Comparison of ENCODE assay signal across 1 cellular context in the genomic region with DNA sequence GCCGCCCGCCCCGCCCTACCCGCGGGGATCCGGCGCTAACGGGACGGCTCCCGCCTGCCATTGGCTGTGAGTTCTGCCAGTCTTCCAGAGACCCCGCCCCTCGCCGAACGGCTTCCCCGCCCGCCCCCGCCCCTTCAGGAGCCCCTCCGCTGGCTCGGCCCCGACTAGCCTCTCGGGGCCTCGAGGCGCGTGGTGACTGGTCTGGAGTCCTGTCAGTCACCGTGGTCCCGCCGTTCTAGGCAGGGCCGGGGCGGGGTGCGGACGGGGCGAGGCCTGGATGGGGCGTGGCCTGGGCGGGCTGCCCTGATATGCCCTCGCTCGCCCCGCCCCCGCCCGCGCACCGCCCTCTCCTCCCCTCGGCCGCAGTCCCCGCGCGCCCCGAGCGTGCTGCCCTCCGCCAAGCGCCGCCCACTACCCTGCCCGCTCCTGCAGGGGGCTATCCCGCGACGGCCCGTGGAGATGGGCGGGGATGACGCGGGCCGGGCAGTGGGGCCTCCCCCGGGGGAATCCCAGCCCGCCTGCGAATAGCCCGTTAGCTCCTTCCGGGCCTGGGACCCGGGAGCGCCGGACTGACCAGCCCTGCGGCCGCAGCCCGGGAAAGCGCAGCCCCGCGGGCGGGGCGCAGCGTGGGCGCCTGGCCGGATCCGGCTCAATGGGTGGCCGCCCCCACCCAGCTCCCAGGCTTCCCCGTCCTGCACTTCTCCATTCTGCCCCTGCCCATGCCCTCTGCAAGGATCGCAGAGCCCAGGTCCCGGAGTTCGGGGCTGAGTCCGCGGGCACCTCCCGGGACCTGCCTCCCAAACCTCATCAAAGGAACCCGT.
TF ChIP-seq lines count a peak whose summit lies in the region.

No MANE protein-coding gene starts in this region.

TF ChIP-seq in K562, 482 proteins besides CTCF, POLR2A, EP300 and RAD21 (continued from another document and continues in another):
- TF ChIP-seq, protein P1, sequence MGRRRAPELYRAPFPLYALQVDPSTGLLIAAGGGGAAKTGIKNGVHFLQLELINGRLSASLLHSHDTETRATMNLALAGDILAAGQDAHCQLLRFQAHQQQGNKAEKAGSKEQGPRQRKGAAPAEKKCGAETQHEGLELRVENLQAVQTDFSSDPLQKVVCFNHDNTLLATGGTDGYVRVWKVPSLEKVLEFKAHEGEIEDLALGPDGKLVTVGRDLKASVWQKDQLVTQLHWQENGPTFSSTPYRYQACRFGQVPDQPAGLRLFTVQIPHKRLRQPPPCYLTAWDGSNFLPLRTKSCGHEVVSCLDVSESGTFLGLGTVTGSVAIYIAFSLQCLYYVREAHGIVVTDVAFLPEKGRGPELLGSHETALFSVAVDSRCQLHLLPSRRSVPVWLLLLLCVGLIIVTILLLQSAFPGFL (CRISPR knock-in tag; IDR thresholded peaks at IDR 0.05), result peak; percentile 69; the same call in 1 of the 2 replicates
- no peak for TF ChIP-seq SMARCA4 (IDR thresholded peaks at IDR 0.05)
- no peak for TF ChIP-seq ESRRB (CRISPR knock-in tag; IDR thresholded peaks at IDR 0.05; ENCODE audit: borderline replicate concordance)
- TF ChIP-seq NFIC (IDR thresholded peaks at IDR 0.05), result peak; percentile 59
- no peak for TF ChIP-seq KLF16 (IDR thresholded peaks at IDR 0.05)
- no peak for TF ChIP-seq PTRF (tag; IDR thresholded peaks at IDR 0.05)
- TF ChIP-seq, protein P2, sequence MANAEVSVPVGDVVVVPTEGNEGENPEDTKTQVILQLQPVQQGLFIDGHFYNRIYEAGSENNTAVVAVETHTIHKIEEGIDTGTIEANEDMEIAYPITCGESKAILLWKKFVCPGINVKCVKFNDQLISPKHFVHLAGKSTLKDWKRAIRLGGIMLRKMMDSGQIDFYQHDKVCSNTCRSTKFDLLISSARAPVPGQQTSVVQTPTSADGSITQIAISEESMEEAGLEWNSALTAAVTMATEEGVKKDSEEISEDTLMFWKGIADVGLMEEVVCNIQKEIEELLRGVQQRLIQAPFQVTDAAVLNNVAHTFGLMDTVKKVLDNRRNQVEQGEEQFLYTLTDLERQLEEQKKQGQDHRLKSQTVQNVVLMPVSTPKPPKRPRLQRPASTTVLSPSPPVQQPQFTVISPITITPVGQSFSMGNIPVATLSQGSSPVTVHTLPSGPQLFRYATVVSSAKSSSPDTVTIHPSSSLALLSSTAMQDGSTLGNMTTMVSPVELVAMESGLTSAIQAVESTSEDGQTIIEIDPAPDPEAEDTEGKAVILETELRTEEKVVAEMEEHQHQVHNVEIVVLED (CRISPR knock-in tag; IDR thresholded peaks at IDR 0.05), result peak; percentile 71; the same call in 1 of the 2 replicates
- TF ChIP-seq, protein P3, sequence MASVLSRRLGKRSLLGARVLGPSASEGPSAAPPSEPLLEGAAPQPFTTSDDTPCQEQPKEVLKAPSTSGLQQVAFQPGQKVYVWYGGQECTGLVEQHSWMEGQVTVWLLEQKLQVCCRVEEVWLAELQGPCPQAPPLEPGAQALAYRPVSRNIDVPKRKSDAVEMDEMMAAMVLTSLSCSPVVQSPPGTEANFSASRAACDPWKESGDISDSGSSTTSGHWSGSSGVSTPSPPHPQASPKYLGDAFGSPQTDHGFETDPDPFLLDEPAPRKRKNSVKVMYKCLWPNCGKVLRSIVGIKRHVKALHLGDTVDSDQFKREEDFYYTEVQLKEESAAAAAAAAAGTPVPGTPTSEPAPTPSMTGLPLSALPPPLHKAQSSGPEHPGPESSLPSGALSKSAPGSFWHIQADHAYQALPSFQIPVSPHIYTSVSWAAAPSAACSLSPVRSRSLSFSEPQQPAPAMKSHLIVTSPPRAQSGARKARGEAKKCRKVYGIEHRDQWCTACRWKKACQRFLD (CRISPR knock-in tag; IDR thresholded peaks at IDR 0.05), result peak; percentile 52; the same call in 1 of the 2 replicates
- TF ChIP-seq RBM15 (IDR thresholded peaks at IDR 0.05; ENCODE audit: insufficient read depth, low read length), result no peak
- TF ChIP-seq ESRRA (IDR thresholded peaks at IDR 0.05; ENCODE audit: borderline replicate concordance, low read depth), result peak; percentile 79
- TF ChIP-seq, protein P4, sequence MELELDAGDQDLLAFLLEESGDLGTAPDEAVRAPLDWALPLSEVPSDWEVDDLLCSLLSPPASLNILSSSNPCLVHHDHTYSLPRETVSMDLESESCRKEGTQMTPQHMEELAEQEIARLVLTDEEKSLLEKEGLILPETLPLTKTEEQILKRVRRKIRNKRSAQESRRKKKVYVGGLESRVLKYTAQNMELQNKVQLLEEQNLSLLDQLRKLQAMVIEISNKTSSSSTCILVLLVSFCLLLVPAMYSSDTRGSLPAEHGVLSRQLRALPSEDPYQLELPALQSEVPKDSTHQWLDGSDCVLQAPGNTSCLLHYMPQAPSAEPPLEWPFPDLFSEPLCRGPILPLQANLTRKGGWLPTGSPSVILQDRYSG (tag; conservative IDR thresholded peaks at IDR 0.05; ENCODE audit: low read depth), result no peak
- TF ChIP-seq ATF1 (CRISPR knock-in tag; IDR thresholded peaks at IDR 0.05), result no peak
- TF ChIP-seq ATF1 (tag; IDR thresholded peaks at IDR 0.05), result peak; percentile 81
- no peak for TF ChIP-seq HOXB6 (CRISPR knock-in tag; IDR thresholded peaks at IDR 0.05; ENCODE audit: borderline replicate concordance)
- TF ChIP-seq, protein P5, sequence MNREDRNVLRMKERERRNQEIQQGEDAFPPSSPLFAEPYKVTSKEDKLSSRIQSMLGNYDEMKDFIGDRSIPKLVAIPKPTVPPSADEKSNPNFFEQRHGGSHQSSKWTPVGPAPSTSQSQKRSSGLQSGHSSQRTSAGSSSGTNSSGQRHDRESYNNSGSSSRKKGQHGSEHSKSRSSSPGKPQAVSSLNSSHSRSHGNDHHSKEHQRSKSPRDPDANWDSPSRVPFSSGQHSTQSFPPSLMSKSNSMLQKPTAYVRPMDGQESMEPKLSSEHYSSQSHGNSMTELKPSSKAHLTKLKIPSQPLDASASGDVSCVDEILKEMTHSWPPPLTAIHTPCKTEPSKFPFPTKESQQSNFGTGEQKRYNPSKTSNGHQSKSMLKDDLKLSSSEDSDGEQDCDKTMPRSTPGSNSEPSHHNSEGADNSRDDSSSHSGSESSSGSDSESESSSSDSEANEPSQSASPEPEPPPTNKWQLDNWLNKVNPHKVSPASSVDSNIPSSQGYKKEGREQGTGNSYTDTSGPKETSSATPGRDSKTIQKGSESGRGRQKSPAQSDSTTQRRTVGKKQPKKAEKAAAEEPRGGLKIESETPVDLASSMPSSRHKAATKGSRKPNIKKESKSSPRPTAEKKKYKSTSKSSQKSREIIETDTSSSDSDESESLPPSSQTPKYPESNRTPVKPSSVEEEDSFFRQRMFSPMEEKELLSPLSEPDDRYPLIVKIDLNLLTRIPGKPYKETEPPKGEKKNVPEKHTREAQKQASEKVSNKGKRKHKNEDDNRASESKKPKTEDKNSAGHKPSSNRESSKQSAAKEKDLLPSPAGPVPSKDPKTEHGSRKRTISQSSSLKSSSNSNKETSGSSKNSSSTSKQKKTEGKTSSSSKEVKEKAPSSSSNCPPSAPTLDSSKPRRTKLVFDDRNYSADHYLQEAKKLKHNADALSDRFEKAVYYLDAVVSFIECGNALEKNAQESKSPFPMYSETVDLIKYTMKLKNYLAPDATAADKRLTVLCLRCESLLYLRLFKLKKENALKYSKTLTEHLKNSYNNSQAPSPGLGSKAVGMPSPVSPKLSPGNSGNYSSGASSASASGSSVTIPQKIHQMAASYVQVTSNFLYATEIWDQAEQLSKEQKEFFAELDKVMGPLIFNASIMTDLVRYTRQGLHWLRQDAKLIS (CRISPR knock-in tag; IDR thresholded peaks at IDR 0.05), result peak; percentile 66
- TF ChIP-seq, protein P6, sequence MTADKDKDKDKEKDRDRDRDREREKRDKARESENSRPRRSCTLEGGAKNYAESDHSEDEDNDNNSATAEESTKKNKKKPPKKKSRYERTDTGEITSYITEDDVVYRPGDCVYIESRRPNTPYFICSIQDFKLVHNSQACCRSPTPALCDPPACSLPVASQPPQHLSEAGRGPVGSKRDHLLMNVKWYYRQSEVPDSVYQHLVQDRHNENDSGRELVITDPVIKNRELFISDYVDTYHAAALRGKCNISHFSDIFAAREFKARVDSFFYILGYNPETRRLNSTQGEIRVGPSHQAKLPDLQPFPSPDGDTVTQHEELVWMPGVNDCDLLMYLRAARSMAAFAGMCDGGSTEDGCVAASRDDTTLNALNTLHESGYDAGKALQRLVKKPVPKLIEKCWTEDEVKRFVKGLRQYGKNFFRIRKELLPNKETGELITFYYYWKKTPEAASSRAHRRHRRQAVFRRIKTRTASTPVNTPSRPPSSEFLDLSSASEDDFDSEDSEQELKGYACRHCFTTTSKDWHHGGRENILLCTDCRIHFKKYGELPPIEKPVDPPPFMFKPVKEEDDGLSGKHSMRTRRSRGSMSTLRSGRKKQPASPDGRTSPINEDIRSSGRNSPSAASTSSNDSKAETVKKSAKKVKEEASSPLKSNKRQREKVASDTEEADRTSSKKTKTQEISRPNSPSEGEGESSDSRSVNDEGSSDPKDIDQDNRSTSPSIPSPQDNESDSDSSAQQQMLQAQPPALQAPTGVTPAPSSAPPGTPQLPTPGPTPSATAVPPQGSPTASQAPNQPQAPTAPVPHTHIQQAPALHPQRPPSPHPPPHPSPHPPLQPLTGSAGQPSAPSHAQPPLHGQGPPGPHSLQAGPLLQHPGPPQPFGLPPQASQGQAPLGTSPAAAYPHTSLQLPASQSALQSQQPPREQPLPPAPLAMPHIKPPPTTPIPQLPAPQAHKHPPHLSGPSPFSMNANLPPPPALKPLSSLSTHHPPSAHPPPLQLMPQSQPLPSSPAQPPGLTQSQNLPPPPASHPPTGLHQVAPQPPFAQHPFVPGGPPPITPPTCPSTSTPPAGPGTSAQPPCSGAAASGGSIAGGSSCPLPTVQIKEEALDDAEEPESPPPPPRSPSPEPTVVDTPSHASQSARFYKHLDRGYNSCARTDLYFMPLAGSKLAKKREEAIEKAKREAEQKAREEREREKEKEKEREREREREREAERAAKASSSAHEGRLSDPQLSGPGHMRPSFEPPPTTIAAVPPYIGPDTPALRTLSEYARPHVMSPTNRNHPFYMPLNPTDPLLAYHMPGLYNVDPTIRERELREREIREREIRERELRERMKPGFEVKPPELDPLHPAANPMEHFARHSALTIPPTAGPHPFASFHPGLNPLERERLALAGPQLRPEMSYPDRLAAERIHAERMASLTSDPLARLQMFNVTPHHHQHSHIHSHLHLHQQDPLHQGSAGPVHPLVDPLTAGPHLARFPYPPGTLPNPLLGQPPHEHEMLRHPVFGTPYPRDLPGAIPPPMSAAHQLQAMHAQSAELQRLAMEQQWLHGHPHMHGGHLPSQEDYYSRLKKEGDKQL (CRISPR knock-in tag; IDR thresholded peaks at IDR 0.05; ENCODE audit: borderline replicate concordance), result no peak
- 0 out of 2 replicates have a peak, but pooled peaks have one; percentile 52 for TF ChIP-seq ELF1 (tag; IDR thresholded peaks at IDR 0.05)
- TF ChIP-seq, protein P7, sequence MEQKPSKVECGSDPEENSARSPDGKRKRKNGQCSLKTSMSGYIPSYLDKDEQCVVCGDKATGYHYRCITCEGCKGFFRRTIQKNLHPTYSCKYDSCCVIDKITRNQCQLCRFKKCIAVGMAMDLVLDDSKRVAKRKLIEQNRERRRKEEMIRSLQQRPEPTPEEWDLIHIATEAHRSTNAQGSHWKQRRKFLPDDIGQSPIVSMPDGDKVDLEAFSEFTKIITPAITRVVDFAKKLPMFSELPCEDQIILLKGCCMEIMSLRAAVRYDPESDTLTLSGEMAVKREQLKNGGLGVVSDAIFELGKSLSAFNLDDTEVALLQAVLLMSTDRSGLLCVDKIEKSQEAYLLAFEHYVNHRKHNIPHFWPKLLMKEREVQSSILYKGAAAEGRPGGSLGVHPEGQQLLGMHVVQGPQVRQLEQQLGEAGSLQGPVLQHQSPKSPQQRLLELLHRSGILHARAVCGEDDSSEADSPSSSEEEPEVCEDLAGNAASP (IDR thresholded peaks at IDR 0.05), result no peak
- no peak for TF ChIP-seq TCF7L2 (IDR thresholded peaks at IDR 0.05; ENCODE audit: low read depth, low read length)
- TF ChIP-seq CXXC5 (CRISPR knock-in tag; IDR thresholded peaks at IDR 0.05), result peak; percentile 91
- TF ChIP-seq MCM7 (IDR thresholded peaks at IDR 0.05), result no peak
- TF ChIP-seq HDAC1 (IDR thresholded peaks at IDR 0.05), result peak in 1 of 2 experiments; percentile 89; a peak in 2 of 4 replicates
- TF ChIP-seq ZNF12 (CRISPR knock-in tag; IDR thresholded peaks at IDR 0.05), result no peak
- TF ChIP-seq MTA1 (IDR thresholded peaks at IDR 0.05; ENCODE audit: borderline replicate concordance), result peak; percentile 37; the same call in 1 of the 2 replicates
- no peak for TF ChIP-seq FOXA1 (IDR thresholded peaks at IDR 0.05; ENCODE audit: borderline replicate concordance)
- peak; percentile 76 for TF ChIP-seq GABPA (tag; conservative IDR thresholded peaks at IDR 0.05; ENCODE audit: low read depth)
- no peak for TF ChIP-seq ZNF197 (CRISPR knock-in tag; IDR thresholded peaks at IDR 0.05; ENCODE audit: low read depth)
- TF ChIP-seq NEUROD1 (IDR thresholded peaks at IDR 0.05; ENCODE audit: borderline replicate concordance, low read depth, low read length, partially characterized antibody), result peak; percentile 40
- TF ChIP-seq, protein P8, sequence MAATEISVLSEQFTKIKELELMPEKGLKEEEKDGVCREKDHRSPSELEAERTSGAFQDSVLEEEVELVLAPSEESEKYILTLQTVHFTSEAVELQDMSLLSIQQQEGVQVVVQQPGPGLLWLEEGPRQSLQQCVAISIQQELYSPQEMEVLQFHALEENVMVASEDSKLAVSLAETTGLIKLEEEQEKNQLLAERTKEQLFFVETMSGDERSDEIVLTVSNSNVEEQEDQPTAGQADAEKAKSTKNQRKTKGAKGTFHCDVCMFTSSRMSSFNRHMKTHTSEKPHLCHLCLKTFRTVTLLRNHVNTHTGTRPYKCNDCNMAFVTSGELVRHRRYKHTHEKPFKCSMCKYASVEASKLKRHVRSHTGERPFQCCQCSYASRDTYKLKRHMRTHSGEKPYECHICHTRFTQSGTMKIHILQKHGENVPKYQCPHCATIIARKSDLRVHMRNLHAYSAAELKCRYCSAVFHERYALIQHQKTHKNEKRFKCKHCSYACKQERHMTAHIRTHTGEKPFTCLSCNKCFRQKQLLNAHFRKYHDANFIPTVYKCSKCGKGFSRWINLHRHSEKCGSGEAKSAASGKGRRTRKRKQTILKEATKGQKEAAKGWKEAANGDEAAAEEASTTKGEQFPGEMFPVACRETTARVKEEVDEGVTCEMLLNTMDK (IDR thresholded peaks at IDR 0.05; ENCODE audit: borderline replicate concordance, insufficient read depth, low read depth, low read length, poor library complexity, severe bottlenecking), result peak; percentile 68
- TF ChIP-seq, protein P9, sequence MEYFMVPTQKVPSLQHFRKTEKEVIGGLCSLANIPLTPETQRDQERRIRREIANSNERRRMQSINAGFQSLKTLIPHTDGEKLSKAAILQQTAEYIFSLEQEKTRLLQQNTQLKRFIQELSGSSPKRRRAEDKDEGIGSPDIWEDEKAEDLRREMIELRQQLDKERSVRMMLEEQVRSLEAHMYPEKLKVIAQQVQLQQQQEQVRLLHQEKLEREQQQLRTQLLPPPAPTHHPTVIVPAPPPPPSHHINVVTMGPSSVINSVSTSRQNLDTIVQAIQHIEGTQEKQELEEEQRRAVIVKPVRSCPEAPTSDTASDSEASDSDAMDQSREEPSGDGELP (CRISPR knock-in tag; IDR thresholded peaks at IDR 0.05; ENCODE audit: borderline replicate concordance), result peak; percentile 17; the same call in 1 of the 2 replicates
- TF ChIP-seq, protein P10, sequence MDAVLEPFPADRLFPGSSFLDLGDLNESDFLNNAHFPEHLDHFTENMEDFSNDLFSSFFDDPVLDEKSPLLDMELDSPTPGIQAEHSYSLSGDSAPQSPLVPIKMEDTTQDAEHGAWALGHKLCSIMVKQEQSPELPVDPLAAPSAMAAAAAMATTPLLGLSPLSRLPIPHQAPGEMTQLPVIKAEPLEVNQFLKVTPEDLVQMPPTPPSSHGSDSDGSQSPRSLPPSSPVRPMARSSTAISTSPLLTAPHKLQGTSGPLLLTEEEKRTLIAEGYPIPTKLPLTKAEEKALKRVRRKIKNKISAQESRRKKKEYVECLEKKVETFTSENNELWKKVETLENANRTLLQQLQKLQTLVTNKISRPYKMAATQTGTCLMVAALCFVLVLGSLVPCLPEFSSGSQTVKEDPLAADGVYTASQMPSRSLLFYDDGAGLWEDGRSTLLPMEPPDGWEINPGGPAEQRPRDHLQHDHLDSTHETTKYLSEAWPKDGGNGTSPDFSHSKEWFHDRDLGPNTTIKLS (IDR thresholded peaks at IDR 0.05; ENCODE audit: borderline replicate concordance, low read depth), result peak; percentile 44; the same call in 1 of the 2 replicates
